In the genomic region with DNA sequence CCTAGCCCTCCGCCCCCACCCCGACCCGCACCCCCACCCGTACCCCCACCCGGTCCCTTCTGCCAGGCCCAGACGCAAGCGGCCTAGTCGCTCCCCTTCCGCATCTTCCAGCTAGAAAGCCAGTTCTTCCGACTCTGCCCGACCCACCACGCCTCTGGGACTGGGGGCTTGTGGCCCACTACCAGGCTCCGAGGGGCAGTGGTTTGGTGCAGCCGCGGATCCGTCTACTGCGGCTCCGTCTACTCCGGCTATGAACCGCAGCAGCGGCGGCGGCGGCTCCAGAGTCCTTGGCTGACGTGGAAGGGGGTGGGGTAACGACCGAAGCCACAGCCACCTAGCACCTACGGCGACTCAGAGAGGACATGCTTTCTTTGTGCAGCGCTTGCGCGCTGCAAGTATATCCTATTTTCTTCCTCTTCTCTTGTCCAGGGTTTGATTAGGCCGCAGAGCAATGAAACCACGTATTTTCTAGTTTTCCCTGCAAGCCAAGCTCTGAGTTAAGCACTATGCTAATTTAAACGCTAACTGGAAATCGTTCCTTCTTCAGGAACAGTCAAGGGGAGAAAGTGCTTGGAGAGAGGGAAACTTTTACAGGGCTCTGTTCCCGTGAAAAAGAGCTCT, we compare ENCODE assay signal across 8 cellular contexts. TPM values are rescaled to one million over a fixed set of nuclear protein-coding genes. Genes with fewer than 3 reads are reported as not detected.
DNase-seq lines count a peak whose midpoint lies in the region; ATAC-seq and TF ChIP-seq lines count a peak whose summit lies in the region.

A gene with protein sequence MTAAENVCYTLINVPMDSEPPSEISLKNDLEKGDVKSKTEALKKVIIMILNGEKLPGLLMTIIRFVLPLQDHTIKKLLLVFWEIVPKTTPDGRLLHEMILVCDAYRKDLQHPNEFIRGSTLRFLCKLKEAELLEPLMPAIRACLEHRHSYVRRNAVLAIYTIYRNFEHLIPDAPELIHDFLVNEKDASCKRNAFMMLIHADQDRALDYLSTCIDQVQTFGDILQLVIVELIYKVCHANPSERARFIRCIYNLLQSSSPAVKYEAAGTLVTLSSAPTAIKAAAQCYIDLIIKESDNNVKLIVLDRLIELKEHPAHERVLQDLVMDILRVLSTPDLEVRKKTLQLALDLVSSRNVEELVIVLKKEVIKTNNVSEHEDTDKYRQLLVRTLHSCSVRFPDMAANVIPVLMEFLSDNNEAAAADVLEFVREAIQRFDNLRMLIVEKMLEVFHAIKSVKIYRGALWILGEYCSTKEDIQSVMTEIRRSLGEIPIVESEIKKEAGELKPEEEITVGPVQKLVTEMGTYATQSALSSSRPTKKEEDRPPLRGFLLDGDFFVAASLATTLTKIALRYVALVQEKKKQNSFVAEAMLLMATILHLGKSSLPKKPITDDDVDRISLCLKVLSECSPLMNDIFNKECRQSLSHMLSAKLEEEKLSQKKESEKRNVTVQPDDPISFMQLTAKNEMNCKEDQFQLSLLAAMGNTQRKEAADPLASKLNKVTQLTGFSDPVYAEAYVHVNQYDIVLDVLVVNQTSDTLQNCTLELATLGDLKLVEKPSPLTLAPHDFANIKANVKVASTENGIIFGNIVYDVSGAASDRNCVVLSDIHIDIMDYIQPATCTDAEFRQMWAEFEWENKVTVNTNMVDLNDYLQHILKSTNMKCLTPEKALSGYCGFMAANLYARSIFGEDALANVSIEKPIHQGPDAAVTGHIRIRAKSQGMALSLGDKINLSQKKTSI (minus strand): TSS at position 252 of the 621 bp plus-strand sequence. CDS start 883 bp downstream, outside the sequence.

- WGBS in GM23248 (ENCODE audit: low coverage in 1 of 2, low lambda C conversion rate in 2 of 2, missing lambda C conversion rate in 2 of 2), 2 experiments = 1 to 2% methylated on average over 31 to 34 of the region's 37 CpGs

- H3K4me1 ChIP-seq in DND-41 (ENCODE audit: insufficient read depth, low read length) (peaks cover 42% of the 10 kb centered on the region), GM23248 (ENCODE audit: insufficient read depth) (peaks cover 37% of the 10 kb centered on the region; the same call in 1 of the 2 replicates)

- H3K9me2 ChIP-seq in GM23248 (ENCODE audit: insufficient read depth) = no peaks in the 10 kb centered on the region

- H3K27me3 Mint-ChIP-seq in activated T-helper 1 cell treated with anti-CD3 and anti-CD28 coated beads, Interleukin-12 subunit alpha, Interleukin-12 subunit beta, Interleukin-2, Interleukin-4 antibody, amounts not matched to agents 30 ng/mL and 10 ng/mL and 1 ng/mL, durations not matched to agents 14 hours and 24 hours and 36 hours (ENCODE audit: insufficient read depth) = no peaks in the 10 kb centered on the region
- no peaks in the 10 kb centered on the region for H3K27me3 Mint-ChIP-seq in natural killer cell (ENCODE audit: low read depth in 2 of 2)

- peaks cover 49% of the 10 kb centered on the region for H3K4me1 Mint-ChIP-seq in activated T-helper 1 cell treated with anti-CD3 and anti-CD28 coated beads, Interleukin-12 subunit alpha, Interleukin-12 subunit beta, Interleukin-2, Interleukin-4 antibody, amounts not matched to agents 30 ng/mL and 10 ng/mL and 1 ng/mL, durations not matched to agents 14 hours and 24 hours and 36 hours (ENCODE audit: low read depth)
- H3K4me1 Mint-ChIP-seq in natural killer cell = peaks cover 36 to 46% of the 10 kb centered on the region in 2 donors

- in situ Hi-C loops in GM23248 (cut with MboI) = loop anchor here (5.0 kb wide), 1 partner anchor 42 kb away; no protein-coding TSS in a partner anchor

- H3K27ac ChIP-seq in DND-41 (ENCODE audit: low read length) (peak within 1 kb of the TSS; percentile 94), GM23248 (peak within 1 kb of the TSS; percentile 82)

- peak within 1 kb of the TSS; percentile 88 for H2AFZ ChIP-seq in DND-41 (ENCODE audit: low read depth, low read length)
- H2AFZ ChIP-seq in GM23248 = peak within 1 kb of the TSS; percentile 95

- H3K4me2 ChIP-seq in DND-41 (ENCODE audit: insufficient read depth, low read length) = peak within 1 kb of the TSS; percentile 84
- H3K4me2 ChIP-seq in GM23248 (ENCODE audit: unreplicated experiment) = peak within 1 kb of the TSS; percentile 100

- intact Hi-C loops in activated T-helper 1 cell treated with anti-CD3 and anti-CD28 coated beads, Interleukin-12 subunit alpha, Interleukin-12 subunit beta, Interleukin-2, Interleukin-4 antibody, amounts not matched to agents 30 ng/mL and 10 ng/mL and 1 ng/mL, durations not matched to agents 14 hours and 24 hours and 36 hours (cut with micrococcal nuclease) = loop anchor here (1.0 to 10.0 kb wide), 8 partner anchors 15 to 1035 kb away; a partner anchor contains a TSS
- intact Hi-C loops in natural killer cell (cut with micrococcal nuclease) = loop anchor here (1.0 to 5.0 kb wide), 4 partner anchors 21 to 406 kb away; a partner anchor contains a TSS

- peak within 1 kb of the TSS; percentile 98 for H3K27ac Mint-ChIP-seq in activated T-helper 1 cell treated with anti-CD3 and anti-CD28 coated beads, Interleukin-12 subunit alpha, Interleukin-12 subunit beta, Interleukin-2, Interleukin-4 antibody, amounts not matched to agents 30 ng/mL and 10 ng/mL and 1 ng/mL, durations not matched to agents 14 hours and 24 hours and 36 hours
- peak within 1 kb of the TSS; percentile 96 to 97 for H3K27ac Mint-ChIP-seq in natural killer cell

- peaks cover 46% of the 10 kb centered on the region for H3K36me3 ChIP-seq in DND-41 (ENCODE audit: insufficient read depth, low read length)
- peaks cover 45% of the 10 kb centered on the region for H3K36me3 ChIP-seq in GM23248 (ENCODE audit: low read depth)

- H3K9ac ChIP-seq in DND-41 (ENCODE audit: low read depth, low read length) (peak within 1 kb of the TSS; percentile 66), GM23248 (peak within 1 kb of the TSS; percentile 95)

- H3K4me3 ChIP-seq in DND-41 (ENCODE audit: low read depth in 1 of 2, low read length in 2 of 2) (peak within 1 kb of the TSS; percentile 77 to 81), GM23248 (peak within 1 kb of the TSS; percentile 89), fibroblast of mammary gland (ENCODE audit: control insufficient read depth, low read depth, low read length) (peak within 1 kb of the TSS; percentile 98)

- peaks cover 72% of the 10 kb centered on the region for H3F3A ChIP-seq in GM23248 (ENCODE audit: insufficient read depth)

- no peaks in the 10 kb centered on the region for H3K27me3 ChIP-seq in DND-41 (ENCODE audit: insufficient read depth, low read length, poor library complexity)
- no peaks in the 10 kb centered on the region for H3K27me3 ChIP-seq in GM23248 (replicated peaks; ENCODE audit: insufficient read depth)

- H3K79me2 ChIP-seq in DND-41 (ENCODE audit: insufficient read depth, low read length) = peaks cover 43% of the 10 kb centered on the region
- H3K79me2 ChIP-seq in GM23248 (ENCODE audit: insufficient read depth) = peaks cover 50% of the 10 kb centered on the region

- ATAC-seq in DND-41 (ENCODE audit: insufficient read depth, low read depth) = peak; percentile 90
- peak; percentile 91 to 98 (median 94) for ATAC-seq in natural killer cell

- H3K9me3 ChIP-seq in DND-41 (ENCODE audit: insufficient read depth, low read length, severe bottlenecking) (no peaks in the 10 kb centered on the region), GM23248 (ENCODE audit: low read depth) (no peaks in the 10 kb centered on the region)

- peak within 1 kb of the TSS; percentile 100 for H3K4me3 Mint-ChIP-seq in activated T-helper 1 cell treated with anti-CD3 and anti-CD28 coated beads, Interleukin-12 subunit alpha, Interleukin-12 subunit beta, Interleukin-2, Interleukin-4 antibody, amounts not matched to agents 30 ng/mL and 10 ng/mL and 1 ng/mL, durations not matched to agents 14 hours and 24 hours and 36 hours
- H3K4me3 Mint-ChIP-seq in natural killer cell = peak within 1 kb of the TSS; percentile 98

- peaks cover 32% of the 10 kb centered on the region for H3K36me3 Mint-ChIP-seq in activated T-helper 1 cell treated with anti-CD3 and anti-CD28 coated beads, Interleukin-12 subunit alpha, Interleukin-12 subunit beta, Interleukin-2, Interleukin-4 antibody, amounts not matched to agents 30 ng/mL and 10 ng/mL and 1 ng/mL, durations not matched to agents 14 hours and 24 hours and 36 hours (ENCODE audit: low read depth)
- peaks cover 13% of the 10 kb centered on the region for H3K36me3 Mint-ChIP-seq in natural killer cell

- H4K20me1 ChIP-seq in DND-41 (ENCODE audit: insufficient read depth, low read length) (no peaks in the 10 kb centered on the region; the same call in 1 of the 2 replicates), GM23248 (ENCODE audit: insufficient read depth) (peaks cover 7% of the 10 kb centered on the region; the same call in 1 of the 2 replicates)

- DNase-seq in DND-41 (peak; percentile 96), GM23248 (peak; percentile 97), Kasumi-1 (lab: John Stamatoyannopoulos, UW) (peak; percentile 96), RPMI7951 (ENCODE audit: low read depth) (peak; percentile 89), fibroblast of mammary gland (ENCODE audit: low read depth) (peak; percentile 95), natural killer cell (peak; percentile 93)
- DNase-seq in activated T-helper 1 cell treated with anti-CD3 and anti-CD28 coated beads, Interleukin-12 subunit alpha, Interleukin-12 subunit beta, Interleukin-2, Interleukin-4 antibody, amounts not matched to agents 30 ng/mL and 10 ng/mL and 1 ng/mL, durations not matched to agents 14 hours and 24 hours and 36 hours (ENCODE audit: low spot score) = peak; percentile 90
- DNase-seq in stimulated activated naive CD4-positive, alpha-beta T cell treated with Interleukin-2 at 50 U/mL for 16 hours (lab: John Stamatoyannopoulos, UW) = peak; percentile 92

- no peak for TF ChIP-seq CTCF in DND-41 (IDR thresholded peaks at IDR 0.05; ENCODE audit: borderline replicate concordance, extremely low read depth, low read length, poor library complexity, severe bottlenecking)
- TF ChIP-seq CTCF in fibroblast of mammary gland (conservative IDR thresholded peaks at IDR 0.05; ENCODE audit: control insufficient read depth, insufficient read depth, low read depth, low read length) = no peak
- no peak for TF ChIP-seq CTCF in natural killer cell (IDR thresholded peaks at IDR 0.05)

- H3K9me3 Mint-ChIP-seq in activated T-helper 1 cell treated with anti-CD3 and anti-CD28 coated beads, Interleukin-12 subunit alpha, Interleukin-12 subunit beta, Interleukin-2, Interleukin-4 antibody, amounts not matched to agents 30 ng/mL and 10 ng/mL and 1 ng/mL, durations not matched to agents 14 hours and 24 hours and 36 hours = peaks cover 4% of the 10 kb centered on the region
- H3K9me3 Mint-ChIP-seq in natural killer cell = no peaks in the 10 kb centered on the region

RNA-seq across cellular contexts. Expression of the gene that starts here (rescaled TPM):
- 302 and 366 TPM in 2 replicates for total RNA-seq in GM23248 (2014; rRNA removed; shearing (Covaris generic))
- polyA plus RNA-seq in GM23248 (2016; fragmentation: Nextera tagmentation; extraction: Ambion mirVana) = 192 and 199 TPM in 2 replicates
- 205 and 241 TPM in 2 replicates for total RNA-seq in RPMI7951 (2014; rRNA removed; shearing (Covaris generic))
- 94.8 and 101 TPM in 2 replicates for total RNA-seq in activated T-helper 1 cell treated with anti-CD3 and anti-CD28 coated beads, Interleukin-12 subunit alpha, Interleukin-12 subunit beta, Interleukin-2, Interleukin-4 antibody, amounts not matched to agents 30 ng/mL and 10 ng/mL and 1 ng/mL, durations not matched to agents 14 hours and 24 hours and 36 hours
- 10 to 100 TPM; 77.1 to 83.8 (median 80.4) TPM for total RNA-seq in natural killer cell

Comparison
In these comparisons a context has a peak if more than half of its experiments do, and no peak if none do; other contexts are left out.
1. Peak in every context shown above with its lines: DNase-seq, ATAC-seq, H3K4me3 ChIP-seq and H3K27ac ChIP-seq.